10 cellular contexts compared by ENCODE assay signal in genomic region chr6:148760143-148760505, GRCh38.
DNase-seq lines count a peak whose midpoint lies in the region; ATAC-seq and TF ChIP-seq lines count a peak whose summit lies in the region.
"Had no signal": no experiment of that assay in that cellular context is flagged by ENCODE, and none has a peak within 500 bp of the region (broad histone marks: within the 10 kb centered on the region; RNA-seq: fewer than 3 reads in every experiment).

No MANE protein-coding gene starts in this region.

- H3K4me3 ChIP-seq in AG10803 (ENCODE audit: low read length) (peak overlapping the region; percentile 61), muscle layer of duodenum (ENCODE audit: low read depth in 1 of 2, low read length in 2 of 2) (no peak overlapping the region)

- no peaks in the 10 kb centered on the region for H3K27me3 ChIP-seq in muscle layer of duodenum (ENCODE audit: low read depth, low read length)

- H3K27ac Mint-ChIP-seq in activated naive CD8-positive, alpha-beta T cell treated with anti-CD3 and anti-CD28 coated beads, Interleukin-2, amount 50 U/mL, for 24 hours = peak overlapping the region; percentile 81

- H3K9me3 ChIP-seq in muscle layer of duodenum (ENCODE audit: control insufficient read depth in 1 of 2, low read length in 2 of 2) = no peaks in the 10 kb centered on the region

- peaks cover 66% of the 10 kb centered on the region for H3K4me1 Mint-ChIP-seq in activated naive CD8-positive, alpha-beta T cell treated with anti-CD3 and anti-CD28 coated beads, Interleukin-2, amount 50 U/mL, for 24 hours

- ATAC-seq in GM18861 (IDR thresholded peaks at IDR 0.05; ENCODE audit: unreplicated experiment) (peak; percentile 0), HG03460 (IDR thresholded peaks at IDR 0.05; ENCODE audit: unreplicated experiment) (no peak)
- no peak for ATAC-seq in activated naive CD8-positive, alpha-beta T cell treated with anti-CD3 and anti-CD28 coated beads, Interleukin-2, amount 50 U/mL, for 24 hours

- peak overlapping the region; percentile 52 for H3K27ac ChIP-seq in muscle layer of duodenum (ENCODE audit: low read length)
- H3K27ac ChIP-seq: C4-2B had no signal

- no peaks in the 10 kb centered on the region for H3K36me3 ChIP-seq in muscle layer of duodenum (ENCODE audit: control insufficient read depth in 1 of 2, insufficient read depth in 2 of 2, low read length in 2 of 2)

- no peak for TF ChIP-seq CTCF in AG10803 (conservative IDR thresholded peaks at IDR 0.05; ENCODE audit: low read length)

- DNase-seq in AG10803 (ENCODE audit: low read depth) (no peak), pons (ENCODE audit: low spot score) (no peak), SKM-1 (lab: John Stamatoyannopoulos, UW; ENCODE audit: unreplicated experiment) (no peak), NCI-H226 (no peak)
- no peak for DNase-seq in activated naive CD8-positive, alpha-beta T cell treated with anti-CD3 and anti-CD28 coated beads, Interleukin-2, amount 50 U/mL, for 24 hours

- H3K4me3 Mint-ChIP-seq in activated naive CD8-positive, alpha-beta T cell treated with anti-CD3 and anti-CD28 coated beads, Interleukin-2, amount 50 U/mL, for 24 hours = peak overlapping the region; percentile 66

- peaks cover 10 to 24% of the 10 kb centered on the region in 2 donors for H3K4me1 ChIP-seq in muscle layer of duodenum (ENCODE audit: control insufficient read depth in 1 of 2, insufficient read depth in 2 of 2, low read length in 2 of 2)

- no peaks in the 10 kb centered on the region for H3K36me3 Mint-ChIP-seq in activated naive CD8-positive, alpha-beta T cell treated with anti-CD3 and anti-CD28 coated beads, Interleukin-2, amount 50 U/mL, for 24 hours (ENCODE audit: low read depth)

- peaks cover 15% of the 10 kb centered on the region for H3K27me3 Mint-ChIP-seq in activated naive CD8-positive, alpha-beta T cell treated with anti-CD3 and anti-CD28 coated beads, Interleukin-2, amount 50 U/mL, for 24 hours

- H3K9me3 Mint-ChIP-seq in activated naive CD8-positive, alpha-beta T cell treated with anti-CD3 and anti-CD28 coated beads, Interleukin-2, amount 50 U/mL, for 24 hours = no peaks in the 10 kb centered on the region
- H3K9me3 Mint-ChIP-seq: T-helper 1 cell treated with Interleukin-12 subunit alpha and Interleukin-12 subunit beta and Interleukin-4 antibody, amounts not matched to agents 30 μg/mL and 1 μg/mL, for 36 hours had no signal
